18 cellular contexts compared by ENCODE assay signal in genomic region chr18:35753306-35753910, GRCh38.
"Had no signal": no experiment of that assay in that cellular context is flagged by ENCODE, and none has a peak within 500 bp of the region (broad histone marks: within the 10 kb centered on the region; RNA-seq: fewer than 3 reads in every experiment).

No MANE protein-coding gene starts in this region.

- H3K4me3 ChIP-seq: mucosa of descending colon, neural progenitor cell, tibial artery had no signal

- H3K27me3 ChIP-seq: brain microvascular endothelial cell, neural progenitor cell had no signal

- H3K27ac ChIP-seq: brain microvascular endothelial cell, neural progenitor cell, tibial artery had no signal

- H3K4me2 ChIP-seq: neural progenitor cell had no signal

- H3K36me3 ChIP-seq: brain microvascular endothelial cell, neural progenitor cell, tibial artery had no signal

- H3K9me3 ChIP-seq: mucosa of descending colon, tibial artery had no signal

- ATAC-seq: activated CD8-positive, alpha-beta T cell treated with anti-CD3 and anti-CD28 coated beads for 36 hours; mucosa of descending colon had no signal

- DNase-seq: activated CD4-positive, alpha-beta T cell treated with anti-CD3 and anti-CD28 coated beads, Interleukin-2, amount 10 ng/mL, durations not matched to agents 24 days and 14 days; activated CD8-positive, alpha-beta T cell treated with anti-CD3 and anti-CD28 coated beads for 36 hours; activated naive CD4-positive, alpha-beta T cell treated with Interleukin-2 at 50 U/mL for 16 hours; activated T-cell treated with anti-CD3 and anti-CD28 coated beads, Interleukin-2, amount 50 U/mL, for 1 hour; aorta; brain microvascular endothelial cell; cortex of kidney; effector CD4-positive, alpha-beta T cell; head of caudate nucleus; kidney glomerular epithelial cell; mesenchymal stem cell; mucosa of descending colon; naive B cell; stimulated activated CD4-positive, alpha-beta T cell treated with anti-CD3 and anti-CD28 coated beads, Interleukin-2, amount 100 ng/mL, for 24 hours; stimulated activated naive CD4-positive, alpha-beta T cell treated with Interleukin-2 at 50 U/mL for 16 hours; T1000; tibial artery had no signal

- H3K4me1 ChIP-seq: neural progenitor cell, tibial artery had no signal

- H2AFZ ChIP-seq: neural progenitor cell had no signal

- H3K9ac ChIP-seq: neural progenitor cell had no signal
